22 cellular contexts compared by ENCODE assay signal in genomic region chr18:25533088-25533676, GRCh38.
A peak's percentile ranks its signal among the peaks of the same experiment; 100 is the strongest.
DNase-seq lines count a peak whose midpoint lies in the region; ATAC-seq and TF ChIP-seq lines count a peak whose summit lies in the region.
"Had no signal": no experiment of that assay in that cellular context is flagged by ENCODE, and none has a peak within 500 bp of the region (broad histone marks: within the 10 kb centered on the region; RNA-seq: fewer than 3 reads in every experiment).

No MANE protein-coding gene starts in this region.

- no peak overlapping the region for H3K4me2 ChIP-seq in mesendoderm (ENCODE audit: low read length)
- H3K4me2 ChIP-seq: hepatocyte, PC-9 had no signal

- H3K79me1 ChIP-seq in mesendoderm (ENCODE audit: low read length): no peaks in the 10 kb centered on the region

- H3K4me3 ChIP-seq in GM12865 (ENCODE audit: low read depth, low read length) (no peak overlapping the region), mesendoderm (ENCODE audit: low read length) (no peak overlapping the region), spleen (no peak overlapping the region), stomach (no peak overlapping the region)
- H3K4me3 ChIP-seq: hepatocyte, PC-9, SJCRH30 had no signal

- H3K79me2 ChIP-seq in mesendoderm (ENCODE audit: control insufficient read depth, insufficient read depth, low read length): no peaks in the 10 kb centered on the region
- H3K79me2 ChIP-seq: hepatocyte had no signal

- no peak overlapping the region for H3K4ac ChIP-seq in mesendoderm (ENCODE audit: low read depth, low read length)

- peaks cover 21% of the 10 kb centered on the region for H3K36me3 Mint-ChIP-seq in WTC11

- H3K27ac ChIP-seq in mesendoderm (ENCODE audit: low read depth, low read length) (no peak overlapping the region), spleen (no peak overlapping the region), stomach (no peak overlapping the region)
- H3K27ac ChIP-seq: hepatocyte, PC-9, SJCRH30 had no signal

- WGBS in mesendoderm (ENCODE audit: extremely low coverage, insufficient coverage, low lambda C conversion rate): no CpG with 5 or more reads among the region's 9 CpGs
- WGBS in spleen, 5 donors: 68 to 82% (median 80%) methylated on average over 9 of the region's 9 CpGs
- WGBS in stomach, 5 donors: 71 to 87% (median 79%) methylated on average over 9 of the region's 9 CpGs

- H3K9ac ChIP-seq in mesendoderm (ENCODE audit: low read length): no peak overlapping the region

- no peak overlapping the region for H2BK120ac ChIP-seq in mesendoderm (ENCODE audit: low read depth, low read length)

- H3K9me3 ChIP-seq in spleen: peaks cover 0 to 15% (median 8%) of the 10 kb centered on the region in 8 donors
- H3K9me3 ChIP-seq in stomach: peaks cover 0 to 5% (median 0%) of the 10 kb centered on the region in 4 donors
- H3K9me3 ChIP-seq: SJCRH30 had no signal

- TF ChIP-seq EP300 in stomach (IDR thresholded peaks at IDR 0.05): no peak

- intact Hi-C loops in spleen (cut with DNase I; ENCODE audit: low total_unique reads): no loop called here
- intact Hi-C loops in stomach (cut with DNase I; ENCODE audit: low total_unique reads): no loop called here

- H3K27me3 ChIP-seq in mesendoderm (ENCODE audit: insufficient read depth, low read length, poor library complexity): no peaks in the 10 kb centered on the region
- H3K27me3 ChIP-seq in spleen (replicated peaks in 1 of 7): no peaks in the 10 kb centered on the region
- no peaks in the 10 kb centered on the region for H3K27me3 ChIP-seq in stomach
- H3K27me3 ChIP-seq: hepatocyte, SJCRH30 had no signal

- H3K4me1 ChIP-seq in mesendoderm (ENCODE audit: control insufficient read depth, low read depth, low read length) (no peaks in the 10 kb centered on the region), spleen (no peaks in the 10 kb centered on the region), stomach (no peaks in the 10 kb centered on the region)
- H3K4me1 ChIP-seq: SJCRH30 had no signal

- H2BK15ac ChIP-seq in mesendoderm (replicated peaks; ENCODE audit: low read depth): no peak overlapping the region

- H4K5ac ChIP-seq in mesendoderm (ENCODE audit: low read length): no peak overlapping the region

- peak; percentile 30; the same call in 1 of the 2 replicates for ATAC-seq in WTC11
- ATAC-seq: activated naive CD8-positive, alpha-beta T cell treated with anti-CD3 and anti-CD28 coated beads, Interleukin-2, amount 50 U/mL, for 24 hours had no signal

- H3K23ac ChIP-seq in mesendoderm (ENCODE audit: low read length): no peak overlapping the region

- H3K18ac ChIP-seq in mesendoderm (ENCODE audit: low read length): no peak overlapping the region

- no peaks in the 10 kb centered on the region; the same call in none of the 2 replicates for H3K27me3 Mint-ChIP-seq in WTC11 (ENCODE audit: low read depth)

- no peaks in the 10 kb centered on the region for H3K36me3 ChIP-seq in mesendoderm (ENCODE audit: control insufficient read depth, insufficient read depth, low read length)
- no peaks in the 10 kb centered on the region for H3K36me3 ChIP-seq in spleen
- no peaks in the 10 kb centered on the region for H3K36me3 ChIP-seq in stomach
- H3K36me3 ChIP-seq: SJCRH30 had no signal

- CTCF ChIA-PET in WTC11 (lab: Charles Lee): no interaction called here

- DNase-seq in GM12865 (ENCODE audit: low read depth) (peak; percentile 5), NAMALWA (ENCODE audit: low spot score) (peak; percentile 41), WTC11 (ENCODE audit: low spot score) (no peak), mesendoderm (peak; percentile 14), spleen (no peak), stomach (no peak), erythroblast (lab: John Stamatoyannopoulos, UW) (no peak)
- DNase-seq in stimulated activated CD4-positive, alpha-beta T cell treated with anti-CD3 and anti-CD28 coated beads, Interleukin-2, amount 100 ng/mL, for 48 hours: no peak
- DNase-seq: activated CD4-positive, alpha-beta T cell treated with anti-CD3 and anti-CD28 coated beads, Interleukin-2, amount 50 U/mL, for 4 hours; activated CD8-positive, alpha-beta memory T cell treated with anti-CD3 and anti-CD28 coated beads, Interleukin-2, amount 50 U/mL, for 48 hours; activated effector memory CD4-positive, alpha-beta T cell treated with Interleukin-2 at 50 U/mL for 16 hours; activated naive CD8-positive, alpha-beta T cell treated with anti-CD3 and anti-CD28 coated beads, Interleukin-2, amount 50 U/mL, for 24 hours; Calu3; cortex of kidney; Kasumi-1; NCI-H1417; occipital lobe; PC-9; SJCRH30; stimulated activated CD4-positive, alpha-beta T cell treated with anti-CD3 and anti-CD28 coated beads, Interleukin-12 subunit alpha, Interleukin-12 subunit beta, amount 100 ng/mL, for 4 hours had no signal

- H3K9me3 Mint-ChIP-seq in WTC11: peaks cover 22% of the 10 kb centered on the region
- H3K9me3 Mint-ChIP-seq: activated naive CD8-positive, alpha-beta T cell treated with anti-CD3 and anti-CD28 coated beads, Interleukin-2, amount 50 U/mL, for 24 hours had no signal

- H4K8ac ChIP-seq in mesendoderm (ENCODE audit: low read depth, low read length): no peak overlapping the region

- no peak overlapping the region for H3K4me3 Mint-ChIP-seq in WTC11
- H3K4me3 Mint-ChIP-seq: activated naive CD8-positive, alpha-beta T cell treated with anti-CD3 and anti-CD28 coated beads, Interleukin-2, amount 50 U/mL, for 24 hours; T-helper 1 cell treated with Interleukin-12 subunit alpha and Interleukin-12 subunit beta and Interleukin-4 antibody, amounts not matched to agents 30 μg/mL and 1 μg/mL, for 36 hours had no signal

- H3K27ac Mint-ChIP-seq in WTC11: peak overlapping the region; percentile 89
- H3K27ac Mint-ChIP-seq: activated naive CD8-positive, alpha-beta T cell treated with anti-CD3 and anti-CD28 coated beads, Interleukin-2, amount 50 U/mL, for 24 hours; T-helper 1 cell treated with Interleukin-12 subunit alpha and Interleukin-12 subunit beta and Interleukin-4 antibody, amounts not matched to agents 30 μg/mL and 1 μg/mL, for 36 hours had no signal

- no peak overlapping the region for H2AK5ac ChIP-seq in mesendoderm (ENCODE audit: low read length)

- H2BK5ac ChIP-seq in mesendoderm (ENCODE audit: low read length): no peak overlapping the region

- no peak overlapping the region for H3K56ac ChIP-seq in mesendoderm (ENCODE audit: low read length)

- POLR2A ChIA-PET in WTC11 (lab: Charles Lee): no interaction called here

- TF ChIP-seq POLR2A in spleen (IDR thresholded peaks at IDR 0.05): no peak
- no peak for TF ChIP-seq POLR2A in stomach (IDR thresholded peaks at IDR 0.05)
- TF ChIP-seq POLR2A in erythroblast (IDR thresholded peaks at IDR 0.05; ENCODE audit: low read length): no peak

- H3K4me1 Mint-ChIP-seq in WTC11: peaks cover 9% of the 10 kb centered on the region
- H3K4me1 Mint-ChIP-seq: activated naive CD8-positive, alpha-beta T cell treated with anti-CD3 and anti-CD28 coated beads, Interleukin-2, amount 50 U/mL, for 24 hours had no signal

- no peak for TF ChIP-seq CTCF in GM12865 (IDR thresholded peaks at IDR 0.05; ENCODE audit: insufficient read depth, low read depth, low read length, missing control alignments)
- no peak for TF ChIP-seq CTCF in WTC11 (IDR thresholded peaks at IDR 0.05)
- no peak for TF ChIP-seq CTCF in spleen (IDR thresholded peaks at IDR 0.05 in 8 of 11, conservative IDR thresholded peaks at IDR 0.05 in 3 of 11)
- no peak for TF ChIP-seq CTCF in stomach (IDR thresholded peaks at IDR 0.05)

TF ChIP-seq in WTC11, 78 proteins besides CTCF, POLR2A, EP300 and RAD21:
- no peak for TF ChIP-seq IRF2 (CRISPR knock-in tag; IDR thresholded peaks at IDR 0.05; ENCODE audit: borderline replicate concordance, low read depth)
- 0 out of 2 replicates have a peak, but pooled peaks have one; percentile 49 for TF ChIP-seq TP53 (CRISPR knock-in tag; IDR thresholded peaks at IDR 0.05)

Comparison
In these comparisons a context has a peak if more than half of its experiments do, and no peak if none do; other contexts are left out.
1. DNase-seq: peak in GM12865 (single experiment), NAMALWA (single experiment) and mesendoderm (single experiment); none in WTC11 (single experiment), spleen (single experiment), stomach (single experiment), stimulated activated CD4-positive, alpha-beta T cell treated with anti-CD3 and anti-CD28 coated beads, Interleukin-2, amount 100 ng/mL, for 48 hours (0 of 2) and erythroblast (0 of 2).